Comparison of ENCODE assay signal across 11 cellular contexts in genomic region chr3:71702131-71703024, GRCh38. TPM values are rescaled to one million over a fixed set of nuclear protein-coding genes. Genes with fewer than 3 reads are reported as not detected.
DNase-seq lines count a peak whose midpoint lies in the region; ATAC-seq and TF ChIP-seq lines count a peak whose summit lies in the region.
"Had no signal": no experiment of that assay in that cellular context is flagged by ENCODE, and none has a peak within 500 bp of the region (broad histone marks: within the 10 kb centered on the region; RNA-seq: fewer than 3 reads in every experiment).

No MANE protein-coding gene starts in this region.

- H3K79me2 ChIP-seq in Loucy (ENCODE audit: insufficient read depth, low read length), result no peaks in the 10 kb centered on the region

- no peak for TF ChIP-seq EP300 in ovary (IDR thresholded peaks at IDR 0.05)

- H3K9me2 ChIP-seq in Loucy (replicated peaks; ENCODE audit: low read depth, low read length), result no peaks in the 10 kb centered on the region

- no peaks in the 10 kb centered on the region for H3K36me3 ChIP-seq in CD8-positive, alpha-beta T cell (ENCODE audit: insufficient read depth, low read length)
- H3K36me3 ChIP-seq in Loucy (ENCODE audit: insufficient read depth, low read length) (no peaks in the 10 kb centered on the region), mesenchymal stem cell (ENCODE audit: control insufficient read depth in 1 of 2, insufficient read depth in 2 of 2, low read depth in 1 of 2, low read length in 2 of 2) (no peaks in the 10 kb centered on the region), ovary (no peaks in the 10 kb centered on the region)
- H3K36me3 ChIP-seq: neural progenitor cell had no signal

- H3K4me1 Mint-ChIP-seq in CD8-positive, alpha-beta T cell (ENCODE audit: low read depth), result peaks cover 67% of the 10 kb centered on the region
- H3K4me1 Mint-ChIP-seq in activated naive CD8-positive, alpha-beta T cell treated with anti-CD3 and anti-CD28 coated beads for 36 hours, result peaks cover 54% of the 10 kb centered on the region

- H3K4me3 Mint-ChIP-seq in CD8-positive, alpha-beta T cell, result peak overlapping the region; percentile 36
- peak overlapping the region; percentile 63 for H3K4me3 Mint-ChIP-seq in activated naive CD8-positive, alpha-beta T cell treated with anti-CD3 and anti-CD28 coated beads for 36 hours
- H3K4me3 Mint-ChIP-seq: neural progenitor cell had no signal

- no peak overlapping the region for H3K4ac ChIP-seq in mesenchymal stem cell (ENCODE audit: low read depth in 1 of 2, low read length in 2 of 2)

- H3K9me3 Mint-ChIP-seq in CD8-positive, alpha-beta T cell, result no peaks in the 10 kb centered on the region
- no peaks in the 10 kb centered on the region for H3K9me3 Mint-ChIP-seq in activated naive CD8-positive, alpha-beta T cell treated with anti-CD3 and anti-CD28 coated beads for 36 hours
- H3K9me3 Mint-ChIP-seq: neural progenitor cell had no signal

- peak overlapping the region; percentile 22 for H3K27ac ChIP-seq in CD8-positive, alpha-beta T cell (ENCODE audit: low read depth, low read length)
- H3K27ac ChIP-seq in mesenchymal stem cell (ENCODE audit: low read length, poor library complexity, severe bottlenecking) (peak overlapping the region; percentile 9), ovary (no peak overlapping the region)
- H3K27ac ChIP-seq: neural progenitor cell had no signal

- WGBS in mesenchymal stem cell, result 87% methylated on average over 3 of the region's 7 CpGs
- 84 to 87% (median 85%) methylated on average over 7 of the region's 7 CpGs for WGBS in ovary, 3 donors

- peak overlapping the region; percentile 4; the same call in 1 of the 2 replicates for H2AFZ ChIP-seq in Loucy (ENCODE audit: low read length)
- H2AFZ ChIP-seq in mesenchymal stem cell (ENCODE audit: low read depth, low read length), result no peak overlapping the region
- H2AFZ ChIP-seq: neural progenitor cell had no signal

- peak overlapping the region; percentile 10 for H3K4me3 ChIP-seq in CD8-positive, alpha-beta T cell (ENCODE audit: low read depth, low read length)
- H3K4me3 ChIP-seq in Loucy (ENCODE audit: low read length, poor library complexity, severe bottlenecking) (peak overlapping the region; percentile 63), mesenchymal stem cell (ENCODE audit: insufficient read depth in 1 of 2, low read depth in 1 of 2, low read length in 2 of 2) (no peak overlapping the region), ovary (no peak overlapping the region)
- H3K4me3 ChIP-seq: neural progenitor cell had no signal

- no peak overlapping the region for H3K23ac ChIP-seq in mesenchymal stem cell (ENCODE audit: low read length in 2 of 2)

- peaks cover 36% of the 10 kb centered on the region for H3K4me1 ChIP-seq in CD8-positive, alpha-beta T cell (ENCODE audit: insufficient read depth, low read length)
- H3K4me1 ChIP-seq in Loucy (ENCODE audit: insufficient read depth, low read length, poor library complexity, severe bottlenecking) (peaks cover 54% of the 10 kb centered on the region), mesenchymal stem cell (ENCODE audit: control insufficient read depth, insufficient read depth, low read depth, low read length) (peaks cover 2% of the 10 kb centered on the region), ovary (ENCODE audit: insufficient read depth) (peaks cover 4% of the 10 kb centered on the region)
- H3K4me1 ChIP-seq: neural progenitor cell had no signal

- no peak overlapping the region for H3K18ac ChIP-seq in mesenchymal stem cell (ENCODE audit: low read depth in 1 of 2, low read length in 2 of 2)

- no peak overlapping the region for H2AK5ac ChIP-seq in mesenchymal stem cell (ENCODE audit: low read length, severe bottlenecking)

- no peak overlapping the region for H2BK120ac ChIP-seq in mesenchymal stem cell (ENCODE audit: low read depth, low read length)

- H3K27me3 Mint-ChIP-seq in CD8-positive, alpha-beta T cell (ENCODE audit: low read depth), result no peaks in the 10 kb centered on the region
- H3K27me3 Mint-ChIP-seq in activated naive CD8-positive, alpha-beta T cell treated with anti-CD3 and anti-CD28 coated beads for 36 hours, result no peaks in the 10 kb centered on the region

- peak in 5 of 7 experiments; percentile 22 to 43 (median 36) for DNase-seq in CD8-positive, alpha-beta T cell
- no peak for DNase-seq in activated naive CD8-positive, alpha-beta T cell treated with anti-CD3 and anti-CD28 coated beads for 36 hours
- DNase-seq in mesenchymal stem cell, result no peak
- no peak for DNase-seq in OCI-M1 (lab: John Stamatoyannopoulos, UW)
- no peak for DNase-seq in SIG-M5 treated with dmso at 0.1 percent for 504 hours (lab: John Stamatoyannopoulos, UW; ENCODE audit: unreplicated experiment)
- no peak for DNase-seq in ovary
- DNase-seq: DMS53, NCI-H2107 had no signal

- H3F3A ChIP-seq in Loucy (ENCODE audit: low read depth), result peaks cover 22% of the 10 kb centered on the region

- H3K9me3 ChIP-seq in CD8-positive, alpha-beta T cell (ENCODE audit: low read length), result no peaks in the 10 kb centered on the region
- no peaks in the 10 kb centered on the region for H3K9me3 ChIP-seq in Loucy (ENCODE audit: insufficient read depth, low read depth, low read length)
- no peaks in the 10 kb centered on the region for H3K9me3 ChIP-seq in mesenchymal stem cell (ENCODE audit: control insufficient read depth, low read length)
- H3K9me3 ChIP-seq in ovary, result no peaks in the 10 kb centered on the region

- H3K27ac Mint-ChIP-seq in CD8-positive, alpha-beta T cell, result peak overlapping the region; percentile 90
- H3K27ac Mint-ChIP-seq in activated naive CD8-positive, alpha-beta T cell treated with anti-CD3 and anti-CD28 coated beads for 36 hours, result peak overlapping the region; percentile 94
- H3K27ac Mint-ChIP-seq: neural progenitor cell had no signal

- TF ChIP-seq CTCF in CD8-positive, alpha-beta T cell (IDR thresholded peaks at IDR 0.05), result no peak
- TF ChIP-seq CTCF in Loucy (conservative IDR thresholded peaks at IDR 0.05; ENCODE audit: low read length) (no peak), ovary (IDR thresholded peaks at IDR 0.05) (no peak)

- CTCF ChIA-PET in CD8-positive, alpha-beta T cell (lab: Charles Lee), result interaction anchor here (0.6 to 3.7 kb wide), 5 partner anchors 9 to 123 kb away, joined by 3 to 15 read pairs (median 3); no protein-coding TSS in a partner anchor

- POLR2A ChIA-PET in CD8-positive, alpha-beta T cell (lab: Charles Lee), result interaction anchor here (0.6 to 1.0 kb wide), 2 partner anchors 21 to 431 kb away, joined by 3 read pairs; no protein-coding TSS in a partner anchor

- no peak overlapping the region for H4K91ac ChIP-seq in mesenchymal stem cell (ENCODE audit: low read length)

- H2BK5ac ChIP-seq in mesenchymal stem cell (ENCODE audit: low read depth, low read length, poor library complexity, severe bottlenecking), result no peak overlapping the region

- no peak overlapping the region for H2BK12ac ChIP-seq in mesenchymal stem cell (ENCODE audit: low read length in 2 of 2)

- H3K9ac ChIP-seq in Loucy (ENCODE audit: low read depth, low read length, poor library complexity, severe bottlenecking), result peak overlapping the region; percentile 62
- H3K9ac ChIP-seq in mesenchymal stem cell (ENCODE audit: low read length), result no peak overlapping the region
- H3K9ac ChIP-seq: neural progenitor cell had no signal

- H3K79me1 ChIP-seq in mesenchymal stem cell (replicated peaks; ENCODE audit: low read length, poor library complexity, severe bottlenecking), result no peaks in the 10 kb centered on the region

- no peak overlapping the region for H4K8ac ChIP-seq in mesenchymal stem cell (ENCODE audit: low read length)

- H3K36me3 Mint-ChIP-seq in CD8-positive, alpha-beta T cell, result peaks cover 68% of the 10 kb centered on the region
- peaks cover 43% of the 10 kb centered on the region for H3K36me3 Mint-ChIP-seq in activated naive CD8-positive, alpha-beta T cell treated with anti-CD3 and anti-CD28 coated beads for 36 hours

- no peaks in the 10 kb centered on the region for H3K27me3 ChIP-seq in CD8-positive, alpha-beta T cell (ENCODE audit: insufficient read depth, low read length)
- no peaks in the 10 kb centered on the region for H3K27me3 ChIP-seq in Loucy (ENCODE audit: insufficient read depth, low read length, poor library complexity, severe bottlenecking)
- no peaks in the 10 kb centered on the region for H3K27me3 ChIP-seq in mesenchymal stem cell (ENCODE audit: control insufficient read depth in 1 of 2, insufficient read depth in 1 of 2, low read length in 2 of 2)
- no peaks in the 10 kb centered on the region for H3K27me3 ChIP-seq in ovary
- H3K27me3 ChIP-seq: neural progenitor cell had no signal

- intact Hi-C loops in CD8-positive, alpha-beta T cell (cut with DNase I, micrococcal nuclease), result no loop called here
- intact Hi-C loops in ovary (cut with DNase I), result no loop called here

- H3K14ac ChIP-seq in mesenchymal stem cell (ENCODE audit: low read length in 2 of 2), result no peak overlapping the region

- H3K4me2 ChIP-seq in Loucy (ENCODE audit: low read depth, low read length, poor library complexity, severe bottlenecking) (peak overlapping the region; percentile 70), mesenchymal stem cell (ENCODE audit: low read length, poor library complexity, severe bottlenecking) (no peak overlapping the region)
- H3K4me2 ChIP-seq: neural progenitor cell had no signal

- no peak overlapping the region for H2BK15ac ChIP-seq in mesenchymal stem cell (ENCODE audit: low read depth, poor library complexity, severe bottlenecking)

- no peaks in the 10 kb centered on the region for H4K20me1 ChIP-seq in Loucy (ENCODE audit: insufficient read depth, low read length, poor library complexity, severe bottlenecking)

- no peak for TF ChIP-seq POLR2A in ovary (IDR thresholded peaks at IDR 0.05)

- ATAC-seq in CD8-positive, alpha-beta T cell, result peak; percentile 86
- no peak for ATAC-seq in HG03565 (IDR thresholded peaks at IDR 0.05; ENCODE audit: unreplicated experiment)

RNA-seq across cellular contexts. Expression of gene EIF4E3, which starts 22.8 kb away (rescaled TPM):
- 10 to 100 TPM; 33.0 to 34.5 TPM for total RNA-seq in CD8-positive, alpha-beta T cell
- total RNA-seq in activated naive CD8-positive, alpha-beta T cell treated with anti-CD3 and anti-CD28 coated beads for 36 hours, result 10 to 100 TPM; 24.9 to 26.1 TPM
- polyA plus RNA-seq in mesenchymal stem cell (2013, experiment 1 of 2), result 5.5 TPM
- polyA plus RNA-seq in mesenchymal stem cell (2013, experiment 2 of 2), result 6.2 TPM
- 10 to 100 TPM; 13.0 to 51.7 (median 42.5) TPM for total RNA-seq in ovary
- polyA plus RNA-seq in ovary, result 10 to 100 TPM; 16.4 to 33.4 TPM

RNA-seq across cellular contexts. Expression of gene GPR27, which starts 51.3 kb away (rescaled TPM):
- under 1 TPM; 0.28 to 0.30 TPM for total RNA-seq in CD8-positive, alpha-beta T cell
- total RNA-seq in activated naive CD8-positive, alpha-beta T cell treated with anti-CD3 and anti-CD28 coated beads for 36 hours, result under 1 TPM; 0.68 to 0.91 TPM
- 0.01 TPM for polyA plus RNA-seq in mesenchymal stem cell (2013, experiment 1 of 2)
- not detected for polyA plus RNA-seq in mesenchymal stem cell (2013, experiment 2 of 2)
- 10 to 100 TPM in 1 of 7 donors, 1 to 10 TPM in 6; 2.1 to 12.7 (median 6.1) TPM for total RNA-seq in ovary
- polyA plus RNA-seq in ovary, result 1 to 10 TPM; 5.0 to 9.2 TPM

Comparison
In these comparisons a context has a peak if more than half of its experiments do, and no peak if none do; other contexts are left out.
1. DNase-seq: peak in CD8-positive, alpha-beta T cell (5 of 7); none in activated naive CD8-positive, alpha-beta T cell treated with anti-CD3 and anti-CD28 coated beads for 36 hours (single experiment), mesenchymal stem cell (single experiment), OCI-M1 (single experiment), SIG-M5 treated with dmso at 0.1 percent for 504 hours (single experiment) and ovary (0 of 5).
2. H3K27ac ChIP-seq: peak in CD8-positive, alpha-beta T cell (single experiment) and mesenchymal stem cell (single experiment); none in ovary (0 of 2).
3. H3K4me3 ChIP-seq: peak in CD8-positive, alpha-beta T cell (single experiment) and Loucy (single experiment); none in mesenchymal stem cell (0 of 2) and ovary (single experiment).